Comparison of ENCODE assay signal across 21 cellular contexts in the genomic region with DNA sequence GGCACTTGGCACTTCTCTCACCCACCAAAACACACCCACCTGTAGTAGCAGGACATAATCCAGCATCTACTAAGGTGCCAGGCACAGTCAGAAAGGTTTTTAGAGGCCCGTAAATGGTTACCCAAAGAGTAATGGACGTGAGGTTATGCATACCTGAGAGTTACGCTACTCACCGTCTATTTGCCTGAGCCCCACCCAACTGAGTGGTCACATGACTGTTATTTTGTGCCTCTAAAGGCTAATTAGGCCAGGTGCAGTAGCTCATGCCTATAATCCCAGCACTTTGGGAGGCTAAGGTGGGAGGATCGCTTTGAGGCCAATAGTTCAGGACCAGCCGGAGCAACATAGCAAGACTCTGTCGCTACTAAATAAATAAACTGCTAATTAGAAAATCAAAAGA. TPM values are rescaled to one million over a fixed set of nuclear protein-coding genes. Genes with fewer than 3 reads are reported as not detected.
"Had no signal": no experiment of that assay in that cellular context is flagged by ENCODE, and none has a peak within 500 bp of the region (broad histone marks: within the 10 kb centered on the region; RNA-seq: fewer than 3 reads in every experiment).

No MANE protein-coding gene starts in this region.

- H3K27ac ChIP-seq: KMS-11, SJSA1, SK-N-MC had no signal

- H3K4me3 ChIP-seq: SJSA1, SK-N-MC had no signal

- ATAC-seq: HepG2 had no signal

- DNase-seq: IMR-90, Kasumi-1, MM.1S, NCI-H1436, NCI-H1694, NCI-H187 treated with DMSO at 0.1 percent for 48 hours, NCI-H2171 treated with DMSO at 0.1 percent for 48 hours, NCI-H345, NCI-H446 treated with DMSO at 0.1 percent for 48 hours, NCI-H510A treated with DMSO at 0.1 percent for 48 hours, NCI-H526, NCI-H774, Right ventricle myocardium superior, RPMI8226, SIG-M5 had no signal

- H3K36me3 ChIP-seq: SJSA1 had no signal

- H3K4me1 ChIP-seq: SJSA1 had no signal

- H3K4me2 ChIP-seq: KMS-11 had no signal

- H3K9me3 ChIP-seq: SJSA1 had no signal

- H3K9ac ChIP-seq: KMS-11 had no signal

RNA-seq across cellular contexts. Expression of a gene that starts 11.0 kb away (rescaled TPM):
- total RNA-seq: HT-29, IMR-90, M059J, Right ventricle myocardium superior, SJSA1 had no signal
- polyA plus RNA-seq: HepG2, IMR-90 had no signal
